Comparison of ENCODE assay signal across 1 cellular context in genomic region chr4:185040523-185040922, GRCh38.
TF ChIP-seq lines count a peak whose summit lies in the region.

No MANE protein-coding gene starts in this region.

TF ChIP-seq in WTC11, 78 proteins besides CTCF, POLR2A, EP300 and RAD21 (continued from another document):
- TF ChIP-seq ATF6 (CRISPR knock-in tag; IDR thresholded peaks at IDR 0.05), result no peak
- TF ChIP-seq SMAD3 (CRISPR knock-in tag; IDR thresholded peaks at IDR 0.05; ENCODE audit: borderline replicate concordance), result no peak
- TF ChIP-seq GTF2I (CRISPR knock-in tag; conservative IDR thresholded peaks at IDR 0.05), result no peak
